18 cellular contexts compared by ENCODE assay signal in genomic region chr3:30034246-30034991, GRCh38.
"Had no signal": no experiment of that assay in that cellular context is flagged by ENCODE, and none has a peak within 500 bp of the region (broad histone marks: within the 10 kb centered on the region; RNA-seq: fewer than 3 reads in every experiment).

No MANE protein-coding gene starts in this region.

- DNase-seq: KBM-7, NCI-H1092, NCI-H1105 treated with DMSO at 0.1 percent for 48 hours, NCI-H1417 treated with DMSO at 0.1 percent for 48 hours, NCI-H146, NCI-H1694 treated with DMSO at 0.1 percent for 48 hours, NCI-H1930, NCI-H2081, NCI-H2107, NCI-H2227 treated with DMSO at 0.1 percent for 48 hours, NCI-H524, NCI-H526 treated with DMSO at 0.1 percent for 48 hours, NCI-H774, PC-3, SHP77 had no signal

- ATAC-seq: Panc1, PC-3, SK-N-SH treated with all-trans-retinoic acid at 6 μM for 48 hours had no signal

- H3K27ac ChIP-seq: RWPE1 had no signal
